12 cellular contexts compared by ENCODE assay signal in genomic region chr6:42555477-42556457, GRCh38. TPM values are rescaled to one million over a fixed set of nuclear protein-coding genes. Genes with fewer than 3 reads are reported as not detected.
DNase-seq lines count a peak whose midpoint lies in the region; ATAC-seq, FAIRE-seq and TF ChIP-seq lines count a peak whose summit lies in the region.
"Had no signal": no experiment of that assay in that cellular context is flagged by ENCODE, and none has a peak within 500 bp of the region (broad histone marks: within the 10 kb centered on the region; RNA-seq: fewer than 3 reads in every experiment).

No MANE protein-coding gene starts in this region.

- no peaks in the 10 kb centered on the region for H3K36me3 Mint-ChIP-seq in activated CD4-positive, alpha-beta T cell treated with anti-CD3 and anti-CD28 coated beads, Interleukin-2, amount 10 ng/mL, durations not matched to agents 24 days and 14 days (ENCODE audit: low read depth)
- no peaks in the 10 kb centered on the region for H3K36me3 Mint-ChIP-seq in central memory CD8-positive, alpha-beta T cell (ENCODE audit: insufficient read depth)

- H3K9me3 ChIP-seq in small intestine (ENCODE audit: control insufficient read depth, low read depth), result no peaks in the 10 kb centered on the region
- H3K9me3 ChIP-seq in spleen, result peaks cover 0 to 6% (median 0%) of the 10 kb centered on the region in 8 donors

- H3K27ac Mint-ChIP-seq in activated CD4-positive, alpha-beta T cell treated with anti-CD3 and anti-CD28 coated beads, Interleukin-2, amount 10 ng/mL, durations not matched to agents 24 days and 14 days, result no peak overlapping the region
- no peak overlapping the region for H3K27ac Mint-ChIP-seq in central memory CD8-positive, alpha-beta T cell (ENCODE audit: low read depth)

- peak; percentile 78 for DNase-seq in activated CD4-positive, alpha-beta T cell treated with anti-CD3 and anti-CD28 coated beads, Interleukin-2, amount 10 ng/mL, durations not matched to agents 24 days and 14 days
- no peak for DNase-seq in activated CD4-positive, alpha-beta T cell treated with anti-CD3 and anti-CD28 coated beads, Interleukin-2, amount 50 U/mL, for 48 hours
- peak; percentile 5 for DNase-seq in NCI-H526 treated with DMSO at 0.1 percent for 48 hours (lab: John Stamatoyannopoulos, UW)
- no peak for DNase-seq in central memory CD8-positive, alpha-beta T cell (ENCODE audit: low spot score in 2 of 2)
- DNase-seq in small intestine, result peak; percentile 100
- DNase-seq in spleen, result no peak
- DNase-seq in anterior cingulate cortex (lab: John Stamatoyannopoulos, UW), result no peak
- no peak for DNase-seq in stimulated activated CD4-positive, alpha-beta T cell treated with anti-CD3 and anti-CD28 coated beads, Interleukin-2, amount 100 ng/mL, for 24 hours
- DNase-seq: NCI-H2171 treated with DMSO at 0.1 percent for 48 hours; stimulated activated CD4-positive, alpha-beta T cell treated with anti-CD3 and anti-CD28 coated beads, Interleukin-2, amount 100 ng/mL, for 48 hours had no signal

- no peaks in the 10 kb centered on the region for H3K27me3 ChIP-seq in small intestine (ENCODE audit: control insufficient read depth in 2 of 2, insufficient read depth in 2 of 2, low read length in 2 of 2)
- H3K27me3 ChIP-seq in spleen (replicated peaks in 1 of 7), result peaks cover 0 to 14% (median 0%) of the 10 kb centered on the region in 7 donors

- H3K36me3 ChIP-seq in small intestine (ENCODE audit: control insufficient read depth in 2 of 2, insufficient read depth in 2 of 2, low read length in 2 of 2), result no peaks in the 10 kb centered on the region
- no peaks in the 10 kb centered on the region for H3K36me3 ChIP-seq in spleen

- H3K4me1 Mint-ChIP-seq in activated CD4-positive, alpha-beta T cell treated with anti-CD3 and anti-CD28 coated beads, Interleukin-2, amount 10 ng/mL, durations not matched to agents 24 days and 14 days, result peaks cover 10% of the 10 kb centered on the region
- H3K4me1 Mint-ChIP-seq in central memory CD8-positive, alpha-beta T cell, result no peaks in the 10 kb centered on the region

- intact Hi-C loops in activated CD4-positive, alpha-beta T cell treated with anti-CD3 and anti-CD28 coated beads, Interleukin-2, amount 10 ng/mL, durations not matched to agents 24 days and 14 days (cut with micrococcal nuclease), result no loop called here
- intact Hi-C loops in spleen (cut with DNase I; ENCODE audit: low total_unique reads), result no loop called here

- WGBS in small intestine, 3 donors, result 37 to 72% (median 54%) methylated on average over 4 of the region's 4 CpGs
- WGBS in spleen, 5 donors, result 94 to 100% (median 98%) methylated on average over 4 of the region's 4 CpGs

- H3K4me3 ChIP-seq in small intestine (ENCODE audit: low read depth in 1 of 2, low read length in 2 of 2), result no peak overlapping the region
- no peak overlapping the region for H3K4me3 ChIP-seq in spleen

- TF ChIP-seq POLR2A in spleen (IDR thresholded peaks at IDR 0.05), result no peak

- H3K4me1 ChIP-seq in small intestine (ENCODE audit: control insufficient read depth in 2 of 2, insufficient read depth in 1 of 2, low read depth in 1 of 2, low read length in 1 of 2) (no peaks in the 10 kb centered on the region), spleen (peaks cover 0 to 8% (median 2%) of the 10 kb centered on the region in 6 donors)

- no peak for TF ChIP-seq CTCF in spleen (IDR thresholded peaks at IDR 0.05 in 8 of 11, conservative IDR thresholded peaks at IDR 0.05 in 3 of 11)

- no peaks in the 10 kb centered on the region for H3K9me3 Mint-ChIP-seq in activated CD4-positive, alpha-beta T cell treated with anti-CD3 and anti-CD28 coated beads, Interleukin-2, amount 10 ng/mL, durations not matched to agents 24 days and 14 days
- no peaks in the 10 kb centered on the region for H3K9me3 Mint-ChIP-seq in central memory CD8-positive, alpha-beta T cell

- FAIRE-seq in small intestine (lab: Jason Lieb, UNC), result peak; percentile 30
- FAIRE-seq: endometrium, GM18507 had no signal

- H3K27ac ChIP-seq in small intestine (ENCODE audit: low read depth in 1 of 2, low read length in 1 of 2) (peak overlapping the region; percentile 94 to 99), spleen (no peak overlapping the region)

- ATAC-seq in central memory CD8-positive, alpha-beta T cell (replicated peaks; ENCODE audit: extremely low read depth, poor library complexity, severe bottlenecking), result peak; percentile 43

- H3K4me3 Mint-ChIP-seq in activated CD4-positive, alpha-beta T cell treated with anti-CD3 and anti-CD28 coated beads, Interleukin-2, amount 10 ng/mL, durations not matched to agents 24 days and 14 days, result no peak overlapping the region
- H3K4me3 Mint-ChIP-seq in central memory CD8-positive, alpha-beta T cell, result no peak overlapping the region

- H3K27me3 Mint-ChIP-seq in activated CD4-positive, alpha-beta T cell treated with anti-CD3 and anti-CD28 coated beads, Interleukin-2, amount 10 ng/mL, durations not matched to agents 24 days and 14 days, result peaks cover 7% of the 10 kb centered on the region
- no peaks in the 10 kb centered on the region for H3K27me3 Mint-ChIP-seq in central memory CD8-positive, alpha-beta T cell

RNA-seq across cellular contexts. Expression of gene UBR2, which starts 8.1 kb away (rescaled TPM):
- 30.1 and 30.8 TPM in 2 replicates for total RNA-seq in activated CD4-positive, alpha-beta T cell treated with anti-CD3 and anti-CD28 coated beads, Interleukin-2, amount 10 ng/mL, durations not matched to agents 24 days and 14 days
- polyA plus RNA-seq in small intestine, result 10 to 100 TPM in 2 of 3 donors, 1 to 10 TPM in 1; 9.0 to 15.2 (median 10.8) TPM
- 10 to 100 TPM; 41.6 to 51.8 (median 46.1) TPM for total RNA-seq in spleen
- polyA plus RNA-seq in spleen, result 1 to 10 TPM; 7.4 to 9.9 (median 7.7) TPM

Comparison
In these comparisons a context has a peak if more than half of its experiments do, and no peak if none do; other contexts are left out.
1. DNase-seq: peak in activated CD4-positive, alpha-beta T cell treated with anti-CD3 and anti-CD28 coated beads, Interleukin-2, amount 10 ng/mL, durations not matched to agents 24 days and 14 days (single experiment), NCI-H526 treated with DMSO at 0.1 percent for 48 hours (single experiment) and small intestine (single experiment); none in activated CD4-positive, alpha-beta T cell treated with anti-CD3 and anti-CD28 coated beads, Interleukin-2, amount 50 U/mL, for 48 hours (0 of 2), central memory CD8-positive, alpha-beta T cell (0 of 2), spleen (single experiment), anterior cingulate cortex (0 of 58) and stimulated activated CD4-positive, alpha-beta T cell treated with anti-CD3 and anti-CD28 coated beads, Interleukin-2, amount 100 ng/mL, for 24 hours (0 of 2).
2. H3K27ac ChIP-seq: peak in small intestine (2 of 2); none in spleen (0 of 8).